In genomic region chr15:92520914-92521623, GRCh38 we compare ENCODE assay signal across 11 cellular contexts.
DNase-seq lines count a peak whose midpoint lies in the region; ATAC-seq and TF ChIP-seq lines count a peak whose summit lies in the region.
"Had no signal": no experiment of that assay in that cellular context is flagged by ENCODE, and none has a peak within 500 bp of the region (broad histone marks: within the 10 kb centered on the region; RNA-seq: fewer than 3 reads in every experiment).

No MANE protein-coding gene starts in this region.

- no peak overlapping the region for H3K4me3 Mint-ChIP-seq in activated T-cell treated with anti-CD3 and anti-CD28 coated beads, Interleukin-2, amount 50 U/mL, for 4 hours
- H3K4me3 Mint-ChIP-seq in HFFc6, result no peak overlapping the region
- H3K4me3 Mint-ChIP-seq: T-cell had no signal

- peaks cover 2% of the 10 kb centered on the region for H3K27me3 Mint-ChIP-seq in activated T-cell treated with anti-CD3 and anti-CD28 coated beads, Interleukin-2, amount 50 U/mL, for 4 hours (ENCODE audit: low read depth)
- peaks cover 5% of the 10 kb centered on the region for H3K27me3 Mint-ChIP-seq in HFFc6 (ENCODE audit: insufficient read depth)

- DNase-seq in activated T-cell treated with anti-CD3 and anti-CD28 coated beads, Interleukin-2, amount 50 U/mL, for 4 hours, result no peak
- DNase-seq in activated T-cell treated with anti-CD3 and anti-CD28 coated beads for 4 hours (no peak), renal cortical epithelial cell (ENCODE audit: low read depth) (peak; percentile 27), HFFc6 (no peak), putamen (ENCODE audit: low spot score) (no peak), NCI-H146 treated with DMSO at 0.1 percent for 48 hours (lab: John Stamatoyannopoulos, UW; ENCODE audit: unreplicated experiment) (no peak)
- DNase-seq: NCI-H2029 treated with DMSO at 0.1 percent for 48 hours had no signal

- H3K9me3 Mint-ChIP-seq in activated T-cell treated with anti-CD3 and anti-CD28 coated beads, Interleukin-2, amount 50 U/mL, for 4 hours, result no peaks in the 10 kb centered on the region
- peaks cover 7% of the 10 kb centered on the region for H3K9me3 Mint-ChIP-seq in HFFc6
- H3K9me3 Mint-ChIP-seq: activated naive CD4-positive, alpha-beta T cell treated with anti-CD3 and anti-CD28 coated beads, Interleukin-2, amount 50 U/mL, for 72 hours; T-cell had no signal

- H3K36me3 Mint-ChIP-seq in activated T-cell treated with anti-CD3 and anti-CD28 coated beads, Interleukin-2, amount 50 U/mL, for 4 hours (ENCODE audit: insufficient read depth), result no peaks in the 10 kb centered on the region
- no peaks in the 10 kb centered on the region for H3K36me3 Mint-ChIP-seq in HFFc6 (ENCODE audit: low read depth)
- H3K36me3 Mint-ChIP-seq: activated naive CD4-positive, alpha-beta T cell treated with anti-CD3 and anti-CD28 coated beads, Interleukin-2, amount 50 U/mL, for 72 hours; T-cell had no signal

- ATAC-seq in activated T-cell treated with anti-CD3 and anti-CD28 coated beads, Interleukin-2, amount 50 U/mL, for 4 hours, result peak; percentile 18 to 27
- ATAC-seq in HG02678 (IDR thresholded peaks at IDR 0.05; ENCODE audit: unreplicated experiment), result peak; percentile 23
- ATAC-seq in HG03520 (IDR thresholded peaks at IDR 0.05; ENCODE audit: unreplicated experiment), result peak; percentile 11

- no peak for TF ChIP-seq CTCF in HFFc6 (IDR thresholded peaks at IDR 0.05)

- H3K27ac Mint-ChIP-seq in HFFc6, result no peak overlapping the region
- H3K27ac Mint-ChIP-seq: activated naive CD4-positive, alpha-beta T cell treated with anti-CD3 and anti-CD28 coated beads, Interleukin-2, amount 50 U/mL, for 72 hours; T-cell had no signal

- peaks cover 2% of the 10 kb centered on the region for H3K4me1 Mint-ChIP-seq in activated T-cell treated with anti-CD3 and anti-CD28 coated beads, Interleukin-2, amount 50 U/mL, for 4 hours (ENCODE audit: low read depth)
- peaks cover 6% of the 10 kb centered on the region; the same call in 1 of the 2 replicates for H3K4me1 Mint-ChIP-seq in HFFc6 (ENCODE audit: low read depth)
